ENCODE assay signal across 8 cellular contexts in genomic region chr11:8307601-8308000, GRCh38. TPM values are rescaled to one million over a fixed set of nuclear protein-coding genes. Genes with fewer than 3 reads are reported as not detected.
"Had no signal": no experiment of that assay in that cellular context is flagged by ENCODE, and none has a peak within 500 bp of the region (broad histone marks: within the 10 kb centered on the region; RNA-seq: fewer than 3 reads in every experiment).

No MANE protein-coding gene starts in this region.

- H3K4me3 ChIP-seq: GM23338 had no signal

- ATAC-seq: GM23338, HepG2 had no signal

- H3K27ac ChIP-seq: HL-60 had no signal

- H2AFZ ChIP-seq: GM23338 had no signal

- H3K4me2 ChIP-seq: GM23338 had no signal

- FAIRE-seq: H1, H54, HepG2 had no signal

- DNase-seq: H9, HCEC 1CT had no signal

RNA-seq across cellular contexts. Expression of gene LMO1, which starts 43.9 kb away (rescaled TPM):
- total RNA-seq: GM23338, H1, HepG2 had no signal
- polyA plus RNA-seq: HepG2, IgD-negative memory B cell had no signal
